ENCODE assay signal across 8 cellular contexts in the genomic region with DNA sequence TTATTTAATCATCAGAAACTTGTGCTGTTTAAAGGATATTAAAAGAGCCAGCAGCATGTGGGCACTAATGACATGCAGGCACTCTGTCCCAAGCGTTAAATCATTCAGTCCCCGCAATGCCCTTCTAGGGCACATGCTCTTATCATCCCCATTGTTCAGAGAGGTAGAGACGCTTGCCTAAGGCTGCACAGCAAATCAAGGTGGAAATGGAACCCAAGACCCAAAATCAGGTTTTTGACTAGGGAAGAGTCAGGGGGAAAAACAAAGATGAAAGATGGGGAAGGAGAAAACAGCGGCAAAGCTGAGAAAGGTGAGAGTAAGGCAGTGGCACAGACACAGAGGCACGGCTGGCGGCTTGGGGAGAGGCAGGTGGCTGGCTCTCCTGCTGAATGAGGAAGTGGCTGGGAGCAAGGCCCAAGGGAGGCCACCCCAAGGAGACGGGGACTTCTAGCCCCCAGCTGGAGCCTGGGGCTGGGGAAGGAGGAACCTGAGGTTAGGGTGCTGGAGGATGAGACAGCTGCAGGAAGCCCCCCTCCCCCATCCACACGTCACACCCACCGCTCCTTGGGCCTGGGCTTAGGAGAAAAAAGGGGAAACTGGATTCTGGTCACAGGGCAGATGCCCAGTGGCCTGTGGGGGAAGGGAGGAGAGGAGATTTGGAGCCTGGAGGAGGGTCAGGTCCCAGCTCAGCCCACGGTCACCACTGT. TPM values are rescaled to one million over a fixed set of nuclear protein-coding genes. Genes with fewer than 3 reads are reported as not detected.
DNase-seq lines count a peak whose midpoint lies in the region; ATAC-seq and TF ChIP-seq lines count a peak whose summit lies in the region.

No MANE protein-coding gene starts in this region.

- 72 to 89% methylated on average over 3 to 9 of the region's 10 CpGs for WGBS in gastroesophageal sphincter (ENCODE audit: low coverage in 1 of 2), 2 donors

- H3K36me3 ChIP-seq in gastroesophageal sphincter: no peaks in the 10 kb centered on the region

- intact Hi-C loops in posterior vena cava (cut with DNase I): no loop called here

- no peak for TF ChIP-seq EP300 in gastroesophageal sphincter (IDR thresholded peaks at IDR 0.05)

- peak; percentile 75 for ATAC-seq in gastroesophageal sphincter

- TF ChIP-seq POLR2A in gastroesophageal sphincter (IDR thresholded peaks at IDR 0.05): no peak

- in situ Hi-C loops in GM13977 (cut with MboI; ENCODE audit: low pct_unique_long_range_greater_than_20kb, low sequenced_read_pairs, unreplicated experiment): no loop called here

- H3K9me3 ChIP-seq in gastroesophageal sphincter: no peaks in the 10 kb centered on the region

- peaks cover 0 to 27% (median 6%) of the 10 kb centered on the region in 3 donors for H3K4me1 ChIP-seq in gastroesophageal sphincter

- no peaks in the 10 kb centered on the region for H3K27me3 ChIP-seq in gastroesophageal sphincter

- peak overlapping the region in 3 of 4 donors; percentile 47 to 97 (median 93) for H3K27ac ChIP-seq in gastroesophageal sphincter

- DNase-seq in GM13977 (ENCODE audit: low spot score) (peak; percentile 36), NAMALWA (ENCODE audit: low spot score) (peak; percentile 92), posterior vena cava (ENCODE audit: low spot score) (peak; percentile 95), DMS114 treated with DMSO at 0.1 percent for 48 hours (lab: John Stamatoyannopoulos, UW; ENCODE audit: unreplicated experiment) (no peak), NCI-H2171 treated with DMSO at 0.1 percent for 48 hours (lab: John Stamatoyannopoulos, UW) (no peak), glomerular visceral epithelial cell (ENCODE audit: extremely low spot score) (no peak)
- no peak for DNase-seq in central memory CD4-positive, alpha-beta T cell

- H3K4me3 ChIP-seq in gastroesophageal sphincter: no peak overlapping the region

- TF ChIP-seq CTCF in GM13977 (IDR thresholded peaks at IDR 0.05; ENCODE audit: extremely low read depth, insufficient read depth, missing control alignments) (no peak), gastroesophageal sphincter (IDR thresholded peaks at IDR 0.05) (no peak)

RNA-seq across cellular contexts. Expression of a gene that starts 1.0 kb away (rescaled TPM):
- 100 to 1,000 TPM in 1 of 4 donors, 10 to 100 TPM in 2, 1 to 10 TPM in 1; 3.0 to 116 (median 45.3) TPM for total RNA-seq in gastroesophageal sphincter
- total RNA-seq in posterior vena cava: 10 to 100 TPM; 58.8 to 96.5 TPM

RNA-seq across cellular contexts. Expression of a gene that starts 6.8 kb away (rescaled TPM):
- total RNA-seq in gastroesophageal sphincter (1 to 10 TPM in 3 of 4 donors, not detected in 1; 1.8 to 3.1 (median 3.0) TPM), posterior vena cava (10 to 100 TPM; 12.4 to 13.4 TPM)

RNA-seq across cellular contexts. Expression of a gene that starts 8.8 kb away (rescaled TPM):
- total RNA-seq in gastroesophageal sphincter (1 to 10 TPM; 2.8 to 9.5 (median 5.7) TPM), posterior vena cava (10 to 100 TPM in 1 of 2 donors, 1 to 10 TPM in 1; 7.9 to 10.3 TPM)

RNA-seq across cellular contexts. Expression of a gene that starts 27.0 kb away (rescaled TPM):
- total RNA-seq in gastroesophageal sphincter (10 to 100 TPM in 2 of 4 donors, 1 to 10 TPM in 2; 6.7 to 18.5 (median 9.1) TPM), posterior vena cava (10 to 100 TPM; 13.3 to 14.2 TPM)

RNA-seq across cellular contexts. Expression of a gene that starts 40.8 kb away (rescaled TPM):
- 10 to 100 TPM in 1 of 4 donors, 1 to 10 TPM in 3; 4.7 to 10.0 (median 8.8) TPM for total RNA-seq in gastroesophageal sphincter
- 1 to 10 TPM; 3.9 to 7.3 TPM for total RNA-seq in posterior vena cava

Comparison
In these comparisons a context has a peak if more than half of its experiments do, and no peak if none do; other contexts are left out.
1. DNase-seq: peak in GM13977 (single experiment), NAMALWA (single experiment) and posterior vena cava (single experiment); none in DMS114 treated with DMSO at 0.1 percent for 48 hours (single experiment), NCI-H2171 treated with DMSO at 0.1 percent for 48 hours (single experiment), central memory CD4-positive, alpha-beta T cell (single experiment) and glomerular visceral epithelial cell (single experiment).